In the genomic region with DNA sequence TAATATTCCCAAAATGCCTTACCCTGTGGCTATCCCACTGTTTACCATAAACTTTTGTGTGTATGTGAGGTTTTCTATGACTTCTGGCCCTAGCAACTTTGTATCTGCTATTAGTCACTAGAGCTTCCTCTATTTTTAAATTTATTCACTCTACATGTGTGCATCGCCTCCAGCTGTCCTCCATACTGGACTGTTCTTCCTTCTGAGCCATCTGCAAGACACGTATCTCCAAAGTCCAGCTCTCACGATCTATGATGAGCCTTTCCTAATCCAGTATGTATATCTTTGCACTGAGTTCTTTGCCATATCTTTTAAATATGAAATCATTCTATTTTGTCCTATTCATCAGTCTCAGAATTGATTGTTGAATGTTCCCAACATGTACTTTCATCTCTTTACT, we compare ENCODE assay signal across 28 cellular contexts. TPM values are rescaled to one million over a fixed set of nuclear protein-coding genes. Genes with fewer than 3 reads are reported as not detected.
DNase-seq lines count a peak whose midpoint lies in the region; ATAC-seq, FAIRE-seq and TF ChIP-seq lines count a peak whose summit lies in the region.
"Had no signal": no experiment of that assay in that cellular context is flagged by ENCODE, and none has a peak within 500 bp of the region (broad histone marks: within the 10 kb centered on the region; RNA-seq: fewer than 3 reads in every experiment).

No MANE protein-coding gene starts in this region.

- H3K36me3 Mint-ChIP-seq in T-helper 17 cell (ENCODE audit: low read depth), result peaks cover 2% of the 10 kb centered on the region
- H3K36me3 Mint-ChIP-seq in activated CD4-positive, alpha-beta memory T cell treated with anti-CD3 and anti-CD28 coated beads for 36 hours, result peaks cover 8% of the 10 kb centered on the region

- TF ChIP-seq EP300 in HepG2 (IDR thresholded peaks at IDR 0.05; ENCODE audit: low read depth in 2 of 2, low read length in 2 of 2) (no peak), HepG2 (CRISPR knock-in tag; IDR thresholded peaks at IDR 0.05; ENCODE audit: borderline replicate concordance) (no peak)

- H2AFZ ChIP-seq in HepG2 (ENCODE audit: low read length), result no peak overlapping the region

- TF ChIP-seq RAD21 in HepG2 (CRISPR knock-in tag; IDR thresholded peaks at IDR 0.05), result no peak

- ATAC-seq in T-helper 17 cell (no peak), HepG2 (no peak)
- ATAC-seq: PC-3, Right ventricle myocardium inferior, SK-N-SH treated with all-trans-retinoic acid at 6 μM for 48 hours had no signal

- no peaks in the 10 kb centered on the region for H3K9me3 ChIP-seq in T-helper 17 cell (ENCODE audit: control insufficient read depth, low read length, poor library complexity, severe bottlenecking)
- no peaks in the 10 kb centered on the region for H3K9me3 ChIP-seq in HepG2 (ENCODE audit: low read length)
- H3K9me3 ChIP-seq: BLaER1 treated with 17β-estradiol and CSF1 and Interleukin-3, amounts not matched to agents 10 nM and 100 nM; HAP-1; SJCRH30 had no signal

- TF ChIP-seq POLR2A in HepG2 (IDR thresholded peaks at IDR 0.05; ENCODE audit: insufficient read depth in 1 of 2, low read depth in 2 of 2, low read length in 2 of 2), result no peak

- H3K4me1 Mint-ChIP-seq in T-helper 17 cell, result peaks cover 23% of the 10 kb centered on the region
- H3K4me1 Mint-ChIP-seq in activated CD4-positive, alpha-beta memory T cell treated with anti-CD3 and anti-CD28 coated beads for 36 hours (ENCODE audit: low read depth), result peaks cover 24% of the 10 kb centered on the region

- intact Hi-C loops in activated CD4-positive, alpha-beta memory T cell treated with anti-CD3 and anti-CD28 coated beads for 36 hours (cut with micrococcal nuclease), result no loop called here
- intact Hi-C loops in HepG2 (cut with micrococcal nuclease; ENCODE audit: unreplicated experiment), result no loop called here

- H3K4me3 Mint-ChIP-seq in T-helper 17 cell, result no peak overlapping the region
- no peak overlapping the region for H3K4me3 Mint-ChIP-seq in activated CD4-positive, alpha-beta memory T cell treated with anti-CD3 and anti-CD28 coated beads for 36 hours

- WGBS in HepG2 (ENCODE audit: low lambda C conversion rate), result 76% methylated on average over 3 of the region's 3 CpGs

- 0 out of 2 replicates have a peak, but pooled peaks cover 4% of the 10 kb centered on the region for H4K20me1 ChIP-seq in HepG2 (ENCODE audit: insufficient read depth, low read length)

- no peaks in the 10 kb centered on the region for H3K27me3 Mint-ChIP-seq in T-helper 17 cell
- no peaks in the 10 kb centered on the region for H3K27me3 Mint-ChIP-seq in activated CD4-positive, alpha-beta memory T cell treated with anti-CD3 and anti-CD28 coated beads for 36 hours
- H3K27me3 Mint-ChIP-seq: CD8-positive, alpha-beta memory T cell; IgD-negative memory B cell had no signal

- POLR2A ChIA-PET in activated CD4-positive, alpha-beta memory T cell treated with anti-CD3 and anti-CD28 coated beads for 36 hours (lab: Charles Lee), result no interaction called here
- POLR2A ChIA-PET in HepG2 (lab: Yijun Ruan, JAX), result no interaction called here

- H3K4me2 ChIP-seq in HepG2 (ENCODE audit: low read depth, low read length), result no peak overlapping the region
- H3K4me2 ChIP-seq: KMS-11 had no signal

- peak overlapping the region; percentile 62 for H3K27ac Mint-ChIP-seq in T-helper 17 cell
- H3K27ac Mint-ChIP-seq in activated CD4-positive, alpha-beta memory T cell treated with anti-CD3 and anti-CD28 coated beads for 36 hours, result no peak overlapping the region
- H3K27ac Mint-ChIP-seq: IgD-negative memory B cell had no signal

- H3K27ac ChIP-seq in HepG2 (ENCODE audit: extremely low read length, insufficient read depth, low read length), result no peak overlapping the region
- H3K27ac ChIP-seq: KMS-11, SJCRH30 had no signal

- TF ChIP-seq CTCF in foreskin fibroblast (IDR thresholded peaks at IDR 0.05; ENCODE audit: low read depth, low read length), result no peak
- TF ChIP-seq CTCF in HepG2 (CRISPR knock-in tag; IDR thresholded peaks at IDR 0.05), result no peak

- no peaks in the 10 kb centered on the region for H3K36me3 ChIP-seq in HepG2 (replicated peaks in 1 of 2; ENCODE audit: control insufficient read depth in 1 of 2, insufficient read depth in 2 of 2, low read length in 2 of 2)

- DNase-seq in CD1c-positive myeloid dendritic cell (ENCODE audit: extremely low spot score), result peak; percentile 14
- DNase-seq in GM03348 (ENCODE audit: low spot score), result peak; percentile 26
- no peak for DNase-seq in T-helper 17 cell
- DNase-seq in foreskin fibroblast, result peak; percentile 23 to 42
- no peak for DNase-seq in activated CD4-positive, alpha-beta memory T cell treated with anti-CD3 and anti-CD28 coated beads for 36 hours
- no peak for DNase-seq in NCI-H526 (lab: John Stamatoyannopoulos, UW)
- DNase-seq in stimulated activated CD4-positive, alpha-beta T cell treated with anti-CD3 and anti-CD28 coated beads, Interleukin-2, amount 100 ng/mL, for 48 hours, result no peak
- no peak for DNase-seq in HepG2 (ENCODE audit: low spot score)
- DNase-seq: CD8-positive, alpha-beta memory T cell; DMS 273 treated with DMSO at 0.1 percent for 48 hours; DND-41; GOT3; MM.1S; NCI-H1105; NCI-H1436 treated with DMSO at 0.1 percent for 48 hours; NCI-H187 treated with DMSO at 0.1 percent for 48 hours; NCI-H524; NCI-H82; NK-92 treated with Interleukin-12 subunit alpha and Interleukin-12 subunit beta, amount 100 ng/mL, for 24 hours; PC-3; SJCRH30 had no signal

- no peaks in the 10 kb centered on the region; a peak in 1 of 5 replicates for H3K27me3 ChIP-seq in HepG2 (ENCODE audit: control insufficient read depth in 1 of 2, insufficient read depth in 2 of 2, low read length in 2 of 2)
- H3K27me3 ChIP-seq: BLaER1 treated with 17β-estradiol and CSF1 and Interleukin-3, amounts not matched to agents 10 nM and 100 nM; SJCRH30 had no signal

- in situ Hi-C loops in HepG2 (cut with HindIII; ENCODE audit: extremely low pct_ligation_motif_present, low pct_unique_long_range_greater_than_20kb), result no loop called here

- no peaks in the 10 kb centered on the region for H3K9me3 Mint-ChIP-seq in activated CD4-positive, alpha-beta memory T cell treated with anti-CD3 and anti-CD28 coated beads for 36 hours
- H3K9me3 Mint-ChIP-seq: CD8-positive, alpha-beta memory T cell; IgD-negative memory B cell had no signal

- no peak for FAIRE-seq in HepG2 (lab: Jason Lieb, UNC)
- FAIRE-seq: A204.1 had no signal

- H3K79me2 ChIP-seq in HepG2 (ENCODE audit: insufficient read depth, low read length), result peaks cover 10% of the 10 kb centered on the region

- peaks cover 20% of the 10 kb centered on the region for H3K4me1 ChIP-seq in HepG2 (ENCODE audit: insufficient read depth, low read length)

- CTCF ChIA-PET in activated CD4-positive, alpha-beta memory T cell treated with anti-CD3 and anti-CD28 coated beads for 36 hours (lab: Charles Lee), result interaction anchor here (0.8 kb wide), 1 partner anchor 259 kb away, joined by 3 read pairs; no protein-coding TSS in a partner anchor
- CTCF ChIA-PET in HepG2 (lab: Yijun Ruan, JAX; ENCODE audit: low intra/inter-chr PET ratio, low total read pairs), result no interaction called here

- H3K9ac ChIP-seq in HepG2 (ENCODE audit: insufficient read depth, low read depth, low read length), result no peak overlapping the region
- H3K9ac ChIP-seq: BLaER1 treated with 17β-estradiol and CSF1 and Interleukin-3, amounts not matched to agents 10 nM and 100 nM; KMS-11 had no signal

- H3K4me3 ChIP-seq in foreskin fibroblast (ENCODE audit: low read depth in 1 of 2, low read length in 2 of 2) (no peak overlapping the region), HepG2 (replicated peaks in 1 of 3; ENCODE audit: insufficient read depth in 1 of 3, low read depth in 2 of 3, low read length in 3 of 3) (no peak overlapping the region)
- H3K4me3 ChIP-seq: BLaER1 treated with 17β-estradiol and CSF1 and Interleukin-3, amounts not matched to agents 10 nM and 100 nM; HAP-1; SJCRH30 had no signal

- BruUV-seq in HepG2 (replicated peaks; lab: Mats Ljungman, UMichigan), result no TSS peak

RNA-seq across cellular contexts. Expression of a gene that starts 1.7 kb away (rescaled TPM):
- 1 to 10 TPM; 5.3 to 6.7 TPM for total RNA-seq in T-helper 17 cell
- total RNA-seq in activated CD4-positive, alpha-beta memory T cell treated with anti-CD3 and anti-CD28 coated beads for 36 hours, result 10 to 100 TPM; 21.7 to 22.1 TPM
- 29.8 and 45.0 TPM in 2 replicates for total RNA-seq in HepG2 (2016; rRNA removed; fragmentation: Illumina TruSeq; extraction: Trizol)
- 36.2 and 49.1 TPM in 2 replicates for total RNA-seq in HepG2 (2016; cell fraction: cytosol; rRNA removed; fragmentation: Illumina TruSeq; extraction: Trizol; ENCODE audit: low read depth)
- 32.9 and 43.3 TPM in 2 replicates for total RNA-seq in HepG2 (2016; cell fraction: insoluble cytoplasmic fraction; rRNA removed; fragmentation: Illumina TruSeq; extraction: Trizol)
- total RNA-seq in HepG2 (2016; cell fraction: membrane; rRNA removed; fragmentation: Illumina TruSeq; extraction: Trizol), result 68.2 and 69.9 TPM in 2 replicates
- 14.3 and 15.8 TPM in 2 replicates for total RNA-seq in HepG2 (2016; cell fraction: nucleus; rRNA removed; fragmentation: Illumina TruSeq; extraction: Trizol)
- 29.8 and 32.4 TPM in 2 replicates for polyA plus RNA-seq in HepG2 (2011; rRNA removed)
- polyA plus RNA-seq in HepG2 (2011; cell fraction: cytosol; rRNA removed), result 23.4 and 29.9 TPM in 2 replicates
- polyA plus RNA-seq in HepG2 (2011; cell fraction: nucleus; rRNA removed), result 4.6 and 7.7 TPM in 2 replicates
- 23.6 and 24.8 TPM in 2 replicates for polyA plus RNA-seq in HepG2 (2012)
- polyA plus RNA-seq in HepG2 (2016; cell fraction: cytosol; fragmentation: Illumina TruSeq; extraction: Trizol; ENCODE audit: low read depth), result 74.7 and 106 TPM in 2 replicates
- polyA plus RNA-seq in HepG2 (2016; cell fraction: insoluble cytoplasmic fraction; fragmentation: Illumina TruSeq; extraction: Trizol; ENCODE audit: low read depth), result 66.2 and 74.2 TPM in 2 replicates
- polyA plus RNA-seq in HepG2 (2016; cell fraction: membrane; fragmentation: Illumina TruSeq; extraction: Trizol; ENCODE audit: low read depth), result 103 and 108 TPM in 2 replicates
- polyA plus RNA-seq in HepG2 (2016; cell fraction: nucleus; fragmentation: Illumina TruSeq; extraction: Trizol; ENCODE audit: insufficient read depth, low read depth), result 32.3 and 39.9 TPM in 2 replicates
- 5.4 and 7.5 TPM in 2 replicates for polyA minus RNA-seq in HepG2 (2011; rRNA and poly(A)+ RNA removed; ENCODE audit: low replicate concordance)
- polyA minus RNA-seq in HepG2 (2011; cell fraction: cytosol; rRNA and poly(A)+ RNA removed), result 4.7 and 5.0 TPM in 2 replicates
- 5.4 and 5.7 TPM in 2 replicates for polyA minus RNA-seq in HepG2 (2011; cell fraction: nucleus; rRNA and poly(A)+ RNA removed)

RNA-seq across cellular contexts. Expression of a gene that starts 28.6 kb away (rescaled TPM):
- total RNA-seq in T-helper 17 cell (1 to 10 TPM; 3.6 to 4.4 TPM), HepG2 (2016; rRNA removed; fragmentation: Illumina TruSeq; extraction: Trizol) (6.3 and 10.2 TPM in 2 replicates)
- total RNA-seq in activated CD4-positive, alpha-beta memory T cell treated with anti-CD3 and anti-CD28 coated beads for 36 hours, result 1 to 10 TPM; 4.2 to 4.5 TPM
- total RNA-seq in HepG2 (2016; cell fraction: cytosol; rRNA removed; fragmentation: Illumina TruSeq; extraction: Trizol; ENCODE audit: low read depth), result 2.4 and 2.5 TPM in 2 replicates
- 6.5 and 9.4 TPM in 2 replicates for total RNA-seq in HepG2 (2016; cell fraction: insoluble cytoplasmic fraction; rRNA removed; fragmentation: Illumina TruSeq; extraction: Trizol)
- 5.6 and 6.1 TPM in 2 replicates for total RNA-seq in HepG2 (2016; cell fraction: membrane; rRNA removed; fragmentation: Illumina TruSeq; extraction: Trizol)
- total RNA-seq in HepG2 (2016; cell fraction: nucleus; rRNA removed; fragmentation: Illumina TruSeq; extraction: Trizol), result 11.2 and 12.3 TPM in 2 replicates
- polyA plus RNA-seq in HepG2 (2011; rRNA removed), result 4.5 and 5.7 TPM in 2 replicates
- polyA plus RNA-seq in HepG2 (2011; cell fraction: cytosol; rRNA removed), result 3.0 and 3.2 TPM in 2 replicates
- 3.5 and 3.7 TPM in 2 replicates for polyA plus RNA-seq in HepG2 (2011; cell fraction: nucleus; rRNA removed)
- 4.8 and 8.4 TPM in 2 replicates for polyA plus RNA-seq in HepG2 (2012)
- 2.4 and 2.8 TPM in 2 replicates for polyA plus RNA-seq in HepG2 (2016; cell fraction: cytosol; fragmentation: Illumina TruSeq; extraction: Trizol; ENCODE audit: low read depth)
- 7.8 TPM in 2 replicates for polyA plus RNA-seq in HepG2 (2016; cell fraction: insoluble cytoplasmic fraction; fragmentation: Illumina TruSeq; extraction: Trizol; ENCODE audit: low read depth)
- 5.4 and 6.1 TPM in 2 replicates for polyA plus RNA-seq in HepG2 (2016; cell fraction: membrane; fragmentation: Illumina TruSeq; extraction: Trizol; ENCODE audit: low read depth)
- 25.6 and 26.2 TPM in 2 replicates for polyA plus RNA-seq in HepG2 (2016; cell fraction: nucleus; fragmentation: Illumina TruSeq; extraction: Trizol; ENCODE audit: insufficient read depth, low read depth)
- polyA minus RNA-seq in HepG2 (2011; rRNA and poly(A)+ RNA removed; ENCODE audit: low replicate concordance), result 1.5 and 1.8 TPM in 2 replicates
- 0.79 and 1.7 TPM in 2 replicates for polyA minus RNA-seq in HepG2 (2011; cell fraction: cytosol; rRNA and poly(A)+ RNA removed)
- 5.7 and 6.7 TPM in 2 replicates for polyA minus RNA-seq in HepG2 (2011; cell fraction: nucleus; rRNA and poly(A)+ RNA removed)

Comparison
In these comparisons a context has a peak if more than half of its experiments do, and no peak if none do; other contexts are left out.
1. DNase-seq: peak in CD1c-positive myeloid dendritic cell (single experiment), GM03348 (single experiment) and foreskin fibroblast (2 of 2); none in T-helper 17 cell (0 of 3), activated CD4-positive, alpha-beta memory T cell treated with anti-CD3 and anti-CD28 coated beads for 36 hours (single experiment), NCI-H526 (0 of 2), stimulated activated CD4-positive, alpha-beta T cell treated with anti-CD3 and anti-CD28 coated beads, Interleukin-2, amount 100 ng/mL, for 48 hours (0 of 2) and HepG2 (single experiment).